1 cellular context compared by ENCODE assay signal in genomic region chr2:219229375-219230200, GRCh38.
TF ChIP-seq lines count a peak whose summit lies in the region.

A gene with protein sequence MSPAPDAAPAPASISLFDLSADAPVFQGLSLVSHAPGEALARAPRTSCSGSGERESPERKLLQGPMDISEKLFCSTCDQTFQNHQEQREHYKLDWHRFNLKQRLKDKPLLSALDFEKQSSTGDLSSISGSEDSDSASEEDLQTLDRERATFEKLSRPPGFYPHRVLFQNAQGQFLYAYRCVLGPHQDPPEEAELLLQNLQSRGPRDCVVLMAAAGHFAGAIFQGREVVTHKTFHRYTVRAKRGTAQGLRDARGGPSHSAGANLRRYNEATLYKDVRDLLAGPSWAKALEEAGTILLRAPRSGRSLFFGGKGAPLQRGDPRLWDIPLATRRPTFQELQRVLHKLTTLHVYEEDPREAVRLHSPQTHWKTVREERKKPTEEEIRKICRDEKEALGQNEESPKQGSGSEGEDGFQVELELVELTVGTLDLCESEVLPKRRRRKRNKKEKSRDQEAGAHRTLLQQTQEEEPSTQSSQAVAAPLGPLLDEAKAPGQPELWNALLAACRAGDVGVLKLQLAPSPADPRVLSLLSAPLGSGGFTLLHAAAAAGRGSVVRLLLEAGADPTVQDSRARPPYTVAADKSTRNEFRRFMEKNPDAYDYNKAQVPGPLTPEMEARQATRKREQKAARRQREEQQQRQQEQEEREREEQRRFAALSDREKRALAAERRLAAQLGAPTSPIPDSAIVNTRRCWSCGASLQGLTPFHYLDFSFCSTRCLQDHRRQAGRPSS (plus strand): TSS chr2:219229806. CDS start chr2:219230258, 452 bp downstream.
Gene ATG9A (minus strand): TSS chr2:219229636. CDS start chr2:219228024, 1,612 bp downstream.

TF ChIP-seq in HepG2, 621 proteins besides CTCF, POLR2A, EP300 and RAD21 (continued from another document and continues in another):
- TF ChIP-seq ZNF44 (CRISPR knock-in tag; IDR thresholded peaks at IDR 0.05) (peak; percentile 94), PATZ1 (CRISPR knock-in tag; IDR thresholded peaks at IDR 0.05) (peak; percentile 15; the same call in 1 of the 2 replicates), TMF1 (CRISPR knock-in tag; IDR thresholded peaks at IDR 0.05; ENCODE audit: low read depth) (peak; percentile 78; the same call in 1 of the 2 replicates), JUNB (CRISPR knock-in tag; IDR thresholded peaks at IDR 0.05; ENCODE audit: borderline replicate concordance) (no peak), KLF6 (CRISPR knock-in tag; IDR thresholded peaks at IDR 0.05) (peak; percentile 57; the same call in 1 of the 2 replicates), ZNF672 (CRISPR knock-in tag; IDR thresholded peaks at IDR 0.05) (no peak), DMAP1 (CRISPR knock-in tag; IDR thresholded peaks at IDR 0.05) (peak; percentile 78; the same call in 1 of the 2 replicates), ZNF782 (CRISPR knock-in tag; IDR thresholded peaks at IDR 0.05; ENCODE audit: borderline replicate concordance) (no peak; the same call in 1 of the 2 replicates), RORA (CRISPR knock-in tag; IDR thresholded peaks at IDR 0.05) (no peak), ZNF772 (CRISPR knock-in tag; IDR thresholded peaks at IDR 0.05) (peak; percentile 85), ZNF558 (CRISPR knock-in tag; IDR thresholded peaks at IDR 0.05; ENCODE audit: borderline replicate concordance) (peak; percentile 92; the same call in 1 of the 2 replicates), ZNF720 (CRISPR knock-in tag; IDR thresholded peaks at IDR 0.05) (no peak), MBD4 (IDR thresholded peaks at IDR 0.05; ENCODE audit: borderline replicate concordance, low read length) (no peak), NBN (conservative IDR thresholded peaks at IDR 0.05) (no peak), TAF15 (IDR thresholded peaks at IDR 0.05; ENCODE audit: low read depth, low read length, poor library complexity, severe bottlenecking) (peak; percentile 52), STAG1 (CRISPR knock-in tag; IDR thresholded peaks at IDR 0.05) (no peak; the same call in 1 of the 2 replicates), STAT6 (CRISPR knock-in tag; IDR thresholded peaks at IDR 0.05; ENCODE audit: borderline replicate concordance) (peak; percentile 78), ETV5 (CRISPR knock-in tag; IDR thresholded peaks at IDR 0.05; ENCODE audit: borderline replicate concordance) (no peak; the same call in none of the 2 replicates), PCBP2 (optimal IDR thresholded peaks at IDR 0.05; ENCODE audit: low read depth, low read length, poor library complexity, severe bottlenecking) (no peak), CREB1 (IDR thresholded peaks at IDR 0.05) (peak; percentile 92), CREB1 (CRISPR knock-in tag; IDR thresholded peaks at IDR 0.05) (peak; percentile 95), SMARCE1 (IDR thresholded peaks at IDR 0.05; ENCODE audit: borderline replicate concordance) (no peak), MAF1 (CRISPR knock-in tag; IDR thresholded peaks at IDR 0.05; ENCODE audit: borderline replicate concordance) (0 out of 2 replicates have a peak, but pooled peaks have one; percentile 29), TFDP1 (CRISPR knock-in tag; IDR thresholded peaks at IDR 0.05; ENCODE audit: borderline replicate concordance) (no peak), SP5 (CRISPR knock-in tag; IDR thresholded peaks at IDR 0.05; ENCODE audit: borderline replicate concordance, low read depth) (peak; percentile 66), PAF1 (CRISPR knock-in tag; IDR thresholded peaks at IDR 0.05) (no peak)
- TF ChIP-seq, protein P1, sequence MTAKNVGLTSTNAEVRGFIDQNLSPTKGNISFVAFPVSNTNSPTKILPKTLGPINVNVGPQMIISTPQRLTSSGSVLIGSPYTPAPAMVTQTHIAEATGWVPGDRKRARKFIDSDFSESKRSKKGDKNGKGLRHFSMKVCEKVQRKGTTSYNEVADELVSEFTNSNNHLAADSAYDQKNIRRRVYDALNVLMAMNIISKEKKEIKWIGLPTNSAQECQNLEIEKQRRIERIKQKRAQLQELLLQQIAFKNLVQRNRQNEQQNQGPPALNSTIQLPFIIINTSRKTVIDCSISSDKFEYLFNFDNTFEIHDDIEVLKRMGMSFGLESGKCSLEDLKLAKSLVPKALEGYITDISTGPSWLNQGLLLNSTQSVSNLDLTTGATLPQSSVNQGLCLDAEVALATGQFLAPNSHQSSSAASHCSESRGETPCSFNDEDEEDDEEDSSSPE (CRISPR knock-in tag; IDR thresholded peaks at IDR 0.05): no peak; the same call in 1 of the 2 replicates
- TF ChIP-seq, protein P2, sequence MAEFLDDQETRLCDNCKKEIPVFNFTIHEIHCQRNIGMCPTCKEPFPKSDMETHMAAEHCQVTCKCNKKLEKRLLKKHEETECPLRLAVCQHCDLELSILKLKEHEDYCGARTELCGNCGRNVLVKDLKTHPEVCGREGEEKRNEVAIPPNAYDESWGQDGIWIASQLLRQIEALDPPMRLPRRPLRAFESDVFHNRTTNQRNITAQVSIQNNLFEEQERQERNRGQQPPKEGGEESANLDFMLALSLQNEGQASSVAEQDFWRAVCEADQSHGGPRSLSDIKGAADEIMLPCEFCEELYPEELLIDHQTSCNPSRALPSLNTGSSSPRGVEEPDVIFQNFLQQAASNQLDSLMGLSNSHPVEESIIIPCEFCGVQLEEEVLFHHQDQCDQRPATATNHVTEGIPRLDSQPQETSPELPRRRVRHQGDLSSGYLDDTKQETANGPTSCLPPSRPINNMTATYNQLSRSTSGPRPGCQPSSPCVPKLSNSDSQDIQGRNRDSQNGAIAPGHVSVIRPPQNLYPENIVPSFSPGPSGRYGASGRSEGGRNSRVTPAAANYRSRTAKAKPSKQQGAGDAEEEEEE (CRISPR knock-in tag; IDR thresholded peaks at IDR 0.05; ENCODE audit: borderline replicate concordance): no peak
- TF ChIP-seq, protein P3, sequence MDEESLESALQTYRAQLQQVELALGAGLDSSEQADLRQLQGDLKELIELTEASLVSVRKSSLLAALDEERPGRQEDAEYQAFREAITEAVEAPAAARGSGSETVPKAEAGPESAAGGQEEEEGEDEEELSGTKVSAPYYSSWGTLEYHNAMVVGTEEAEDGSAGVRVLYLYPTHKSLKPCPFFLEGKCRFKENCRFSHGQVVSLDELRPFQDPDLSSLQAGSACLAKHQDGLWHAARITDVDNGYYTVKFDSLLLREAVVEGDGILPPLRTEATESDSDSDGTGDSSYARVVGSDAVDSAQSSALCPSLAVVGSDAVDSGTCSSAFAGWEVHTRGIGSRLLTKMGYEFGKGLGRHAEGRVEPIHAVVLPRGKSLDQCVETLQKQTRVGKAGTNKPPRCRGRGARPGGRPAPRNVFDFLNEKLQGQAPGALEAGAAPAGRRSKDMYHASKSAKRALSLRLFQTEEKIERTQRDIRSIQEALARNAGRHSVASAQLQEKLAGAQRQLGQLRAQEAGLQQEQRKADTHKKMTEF (CRISPR knock-in tag; IDR thresholded peaks at IDR 0.05): no peak
- TF ChIP-seq, protein P4, sequence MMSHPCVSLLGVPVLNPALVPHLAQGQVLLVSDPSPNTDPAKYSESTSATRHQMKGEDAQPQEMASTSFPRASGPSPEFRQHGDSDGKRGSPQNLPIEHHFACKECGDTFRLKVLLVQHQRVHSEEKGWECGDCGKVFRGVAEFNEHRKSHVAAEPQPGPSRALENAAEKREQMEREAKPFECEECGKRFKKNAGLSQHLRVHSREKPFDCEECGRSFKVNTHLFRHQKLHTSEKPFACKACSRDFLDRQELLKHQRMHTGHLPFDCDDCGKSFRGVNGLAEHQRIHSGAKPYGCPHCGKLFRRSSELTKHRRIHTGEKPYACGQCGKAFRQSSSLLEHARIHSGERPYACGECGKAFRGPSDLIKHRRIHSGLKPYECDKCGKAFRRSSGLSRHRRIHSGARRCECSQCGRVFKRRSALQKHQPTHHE (CRISPR knock-in tag; IDR thresholded peaks at IDR 0.05; ENCODE audit: borderline replicate concordance): peak; percentile 83; the same call in 1 of the 2 replicates
- TF ChIP-seq, protein P5, sequence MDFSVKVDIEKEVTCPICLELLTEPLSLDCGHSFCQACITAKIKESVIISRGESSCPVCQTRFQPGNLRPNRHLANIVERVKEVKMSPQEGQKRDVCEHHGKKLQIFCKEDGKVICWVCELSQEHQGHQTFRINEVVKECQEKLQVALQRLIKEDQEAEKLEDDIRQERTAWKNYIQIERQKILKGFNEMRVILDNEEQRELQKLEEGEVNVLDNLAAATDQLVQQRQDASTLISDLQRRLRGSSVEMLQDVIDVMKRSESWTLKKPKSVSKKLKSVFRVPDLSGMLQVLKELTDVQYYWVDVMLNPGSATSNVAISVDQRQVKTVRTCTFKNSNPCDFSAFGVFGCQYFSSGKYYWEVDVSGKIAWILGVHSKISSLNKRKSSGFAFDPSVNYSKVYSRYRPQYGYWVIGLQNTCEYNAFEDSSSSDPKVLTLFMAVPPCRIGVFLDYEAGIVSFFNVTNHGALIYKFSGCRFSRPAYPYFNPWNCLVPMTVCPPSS (IDR thresholded peaks at IDR 0.05): no peak
- TF ChIP-seq, protein P6, sequence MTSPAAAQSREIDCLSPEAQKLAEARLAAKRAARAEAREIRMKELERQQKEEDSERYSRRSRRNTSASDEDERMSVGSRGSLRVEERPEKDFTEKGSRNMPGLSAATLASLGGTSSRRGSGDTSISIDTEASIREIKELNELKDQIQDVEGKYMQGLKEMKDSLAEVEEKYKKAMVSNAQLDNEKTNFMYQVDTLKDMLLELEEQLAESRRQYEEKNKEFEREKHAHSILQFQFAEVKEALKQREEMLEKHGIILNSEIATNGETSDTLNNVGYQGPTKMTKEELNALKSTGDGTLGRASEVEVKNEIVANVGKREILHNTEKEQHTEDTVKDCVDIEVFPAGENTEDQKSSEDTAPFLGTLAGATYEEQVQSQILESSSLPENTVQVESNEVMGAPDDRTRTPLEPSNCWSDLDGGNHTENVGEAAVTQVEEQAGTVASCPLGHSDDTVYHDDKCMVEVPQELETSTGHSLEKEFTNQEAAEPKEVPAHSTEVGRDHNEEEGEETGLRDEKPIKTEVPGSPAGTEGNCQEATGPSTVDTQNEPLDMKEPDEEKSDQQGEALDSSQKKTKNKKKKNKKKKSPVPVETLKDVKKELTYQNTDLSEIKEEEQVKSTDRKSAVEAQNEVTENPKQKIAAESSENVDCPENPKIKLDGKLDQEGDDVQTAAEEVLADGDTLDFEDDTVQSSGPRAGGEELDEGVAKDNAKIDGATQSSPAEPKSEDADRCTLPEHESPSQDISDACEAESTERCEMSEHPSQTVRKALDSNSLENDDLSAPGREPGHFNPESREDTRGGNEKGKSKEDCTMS (CRISPR knock-in tag; conservative IDR thresholded peaks at IDR 0.05): no peak
